In genomic region chr22:50621491-50621880, GRCh38 we compare ENCODE assay signal across 8 cellular contexts. TPM values are rescaled to one million over a fixed set of nuclear protein-coding genes. Genes with fewer than 3 reads are reported as not detected.
DNase-seq lines count a peak whose midpoint lies in the region; ATAC-seq and TF ChIP-seq lines count a peak whose summit lies in the region.

No MANE protein-coding gene starts in this region.

- CTCF ChIA-PET in activated CD4-positive, alpha-beta T cell treated with anti-CD3 and anti-CD28 coated beads for 36 hours (lab: Charles Lee) = interaction anchor here (0.6 to 2.3 kb wide), 27 partner anchors 9 to 377 kb away, joined by 3 to 27 read pairs (median 4); partner anchors contain the start of genes LMF2, SCO2 and SYCE3
- CTCF ChIA-PET in WTC11 (lab: Charles Lee) = interaction anchor here (0.7 to 2.9 kb wide), 19 partner anchors 9 to 154 kb away, joined by 3 to 33 read pairs (median 7); partner anchors contain the start of genes SCO2, SHANK3 and SYCE3

- H3K4me1 ChIP-seq in HUES64 (ENCODE audit: insufficient read depth, low read length) (peaks cover 4% of the 10 kb centered on the region), esophagus (ENCODE audit: control insufficient read depth in 2 of 2, insufficient read depth in 2 of 2, low read length in 1 of 2) (peaks cover 0 to 18% of the 10 kb centered on the region in 2 donors), spleen (peaks cover 21 to 54% (median 39%) of the 10 kb centered on the region in 6 donors)

- TF ChIP-seq CTCF in WTC11 (IDR thresholded peaks at IDR 0.05) = no peak
- TF ChIP-seq CTCF in spleen (IDR thresholded peaks at IDR 0.05 in 8 of 11, conservative IDR thresholded peaks at IDR 0.05 in 3 of 11) = no peak

- no peak overlapping the region for H3K27ac ChIP-seq in HUES64 (ENCODE audit: low read depth, low read length)
- H3K27ac ChIP-seq in esophagus (ENCODE audit: low read depth in 2 of 2, low read length in 1 of 2) = peak overlapping the region; percentile 91 to 94
- peak overlapping the region; percentile 70 to 93 (median 88) for H3K27ac ChIP-seq in spleen

- peak; percentile 75 for ATAC-seq in activated CD4-positive, alpha-beta T cell treated with anti-CD3 and anti-CD28 coated beads for 36 hours
- no peak for ATAC-seq in WTC11

- peaks cover 2% of the 10 kb centered on the region for H3K36me3 Mint-ChIP-seq in activated CD4-positive, alpha-beta T cell treated with anti-CD3 and anti-CD28 coated beads for 36 hours (ENCODE audit: low read depth)
- H3K36me3 Mint-ChIP-seq in WTC11 = no peaks in the 10 kb centered on the region

- peak overlapping the region; percentile 97 for H3K27ac Mint-ChIP-seq in activated CD4-positive, alpha-beta T cell treated with anti-CD3 and anti-CD28 coated beads for 36 hours
- H3K27ac Mint-ChIP-seq in WTC11 = no peak overlapping the region

- peaks cover 41% of the 10 kb centered on the region for H3K4me1 Mint-ChIP-seq in activated CD4-positive, alpha-beta T cell treated with anti-CD3 and anti-CD28 coated beads for 36 hours
- H3K4me1 Mint-ChIP-seq in WTC11 = peaks cover 24% of the 10 kb centered on the region

- DNase-seq in activated CD4-positive, alpha-beta T cell treated with anti-CD3 and anti-CD28 coated beads for 36 hours = peak; percentile 76
- no peak for DNase-seq in activated CD4-positive, alpha-beta T cell treated with anti-CD3 and anti-CD28 coated beads for 1 hour
- DNase-seq in WTC11 (ENCODE audit: low spot score) (no peak), spleen (peak; percentile 85), NCI-H2227 (lab: John Stamatoyannopoulos, UW; ENCODE audit: unreplicated experiment) (no peak), NCI-H187 (lab: John Stamatoyannopoulos, UW) (no peak)

- H3K36me3 ChIP-seq in HUES64 (ENCODE audit: insufficient read depth, low read length) (no peaks in the 10 kb centered on the region), esophagus (ENCODE audit: control insufficient read depth in 2 of 2, insufficient read depth in 2 of 2, low read length in 1 of 2) (peaks cover 0 to 14% of the 10 kb centered on the region in 2 donors), spleen (peaks cover 0 to 23% (median 15%) of the 10 kb centered on the region in 6 donors)

- no peaks in the 10 kb centered on the region for H3K9me3 Mint-ChIP-seq in activated CD4-positive, alpha-beta T cell treated with anti-CD3 and anti-CD28 coated beads for 36 hours (ENCODE audit: low read depth)
- no peaks in the 10 kb centered on the region for H3K9me3 Mint-ChIP-seq in WTC11

- H3K27me3 Mint-ChIP-seq in activated CD4-positive, alpha-beta T cell treated with anti-CD3 and anti-CD28 coated beads for 36 hours = no peaks in the 10 kb centered on the region
- peaks cover 16% of the 10 kb centered on the region; the same call in 1 of the 2 replicates for H3K27me3 Mint-ChIP-seq in WTC11 (ENCODE audit: low read depth)

- TF ChIP-seq POLR2A in spleen (IDR thresholded peaks at IDR 0.05) = peak in 1 of 3 donors; percentile 24

- WGBS in HUES64 = 40% methylated on average over 6 of the region's 6 CpGs
- 8 to 11% methylated on average over 6 of the region's 6 CpGs for WGBS in esophagus, 2 donors
- 3 to 18% (median 6%) methylated on average over 5 to 6 of the region's 6 CpGs for WGBS in spleen, 5 donors

- intact Hi-C loops in activated CD4-positive, alpha-beta T cell treated with anti-CD3 and anti-CD28 coated beads for 36 hours (cut with DNase I, micrococcal nuclease) = loop anchor here (1.0 to 5.0 kb wide), 17 partner anchors 38 to 768 kb away; partner anchors contain the start of genes KLHDC7B (in 1 of the 2), MAPK11 (in 1 of the 2), PIM3 (in 1 of the 2) and PPP6R2 (in 1 of the 2)
- intact Hi-C loops in spleen (cut with DNase I; ENCODE audit: low total_unique reads) = no loop called here

- H3K9ac ChIP-seq in HUES64 (ENCODE audit: low read depth, low read length) = no peak overlapping the region

- H3K4me3 Mint-ChIP-seq in activated CD4-positive, alpha-beta T cell treated with anti-CD3 and anti-CD28 coated beads for 36 hours = peak overlapping the region; percentile 80
- H3K4me3 Mint-ChIP-seq in WTC11 = peak overlapping the region; percentile 59

- H3K4me3 ChIP-seq in HUES64 (ENCODE audit: low read length) = 0 out of 2 replicates have a peak overlapping the region, but pooled peaks have one; percentile 11
- peak overlapping the region in 1 of 2 donors; percentile 38 for H3K4me3 ChIP-seq in esophagus (ENCODE audit: low read depth in 1 of 2, low read length in 2 of 2)
- peak overlapping the region; percentile 18 to 70 (median 38) for H3K4me3 ChIP-seq in spleen

- H3K9me3 ChIP-seq in HUES64 (ENCODE audit: insufficient read depth, low read depth, low read length) (no peaks in the 10 kb centered on the region), esophagus (ENCODE audit: control insufficient read depth in 2 of 2, insufficient read depth in 1 of 2, low read depth in 1 of 2, low read length in 1 of 2) (no peaks in the 10 kb centered on the region), spleen (no peaks in the 10 kb centered on the region)

- peaks cover 4% of the 10 kb centered on the region; the same call in 1 of the 2 replicates for H3K27me3 ChIP-seq in HUES64 (ENCODE audit: insufficient read depth, low read length)
- H3K27me3 ChIP-seq in esophagus (ENCODE audit: control insufficient read depth in 1 of 2, insufficient read depth in 2 of 2, low read length in 2 of 2) = no peaks in the 10 kb centered on the region
- no peaks in the 10 kb centered on the region for H3K27me3 ChIP-seq in spleen (replicated peaks in 1 of 7)

- POLR2A ChIA-PET in activated CD4-positive, alpha-beta T cell treated with anti-CD3 and anti-CD28 coated beads for 36 hours (lab: Charles Lee) = interaction anchor here (0.6 to 1.9 kb wide), 13 partner anchors 20 to 650 kb away, joined by 3 to 22 read pairs (median 4); partner anchors contain the start of genes CHKB and SCO2
- POLR2A ChIA-PET in WTC11 (lab: Charles Lee) = no interaction called here

TF ChIP-seq in WTC11, 78 proteins besides CTCF, POLR2A, EP300 and RAD21 (continues in another document):
- TF ChIP-seq PRDM15 (CRISPR knock-in tag; IDR thresholded peaks at IDR 0.05) (no peak), TEAD4 (CRISPR knock-in tag; IDR thresholded peaks at IDR 0.05) (no peak)

RNA-seq across cellular contexts. Expression of gene ARSA, which starts 6.5 kb away (rescaled TPM):
- total RNA-seq in activated CD4-positive, alpha-beta T cell treated with anti-CD3 and anti-CD28 coated beads for 36 hours = 10 to 100 TPM; 14.9 to 15.4 TPM
- 7.8 TPM for polyA plus RNA-seq in HUES64 (2013, experiment 1 of 2)
- 10.2 TPM for polyA plus RNA-seq in HUES64 (2013, experiment 2 of 2)
- total RNA-seq in WTC11 (2021) (17.7 to 18.8 TPM (median 17.8 TPM) in 3 replicates), spleen (10 to 100 TPM; 51.0 to 80.2 (median 58.7) TPM)
- polyA plus RNA-seq in esophagus (10 to 100 TPM; 25.8 to 52.1 TPM), spleen (100 to 1,000 TPM in 1 of 3 donors, 10 to 100 TPM in 2; 26.0 to 108 (median 86.7) TPM)

RNA-seq across cellular contexts. Expression of gene MAPK8IP2, which starts 20.9 kb away (rescaled TPM):
- under 1 TPM; 0.14 TPM for total RNA-seq in activated CD4-positive, alpha-beta T cell treated with anti-CD3 and anti-CD28 coated beads for 36 hours
- polyA plus RNA-seq in HUES64 (2013, experiment 1 of 2) = 2.6 TPM
- 1.8 TPM for polyA plus RNA-seq in HUES64 (2013, experiment 2 of 2)
- total RNA-seq in WTC11 (2021) (1.8 to 4.9 TPM (median 1.9 TPM) in 3 replicates), spleen (1 to 10 TPM in 3 of 7 donors, under 1 TPM in 4; 0.64 to 2.7 (median 0.79) TPM)
- polyA plus RNA-seq in esophagus (under 1 TPM; 0.55 to 0.61 TPM), spleen (under 1 TPM; 0.22 to 0.99 (median 0.29) TPM)

RNA-seq across cellular contexts. Expression of gene CHKB, which starts 38.8 kb away (rescaled TPM):
- total RNA-seq in activated CD4-positive, alpha-beta T cell treated with anti-CD3 and anti-CD28 coated beads for 36 hours = 10 to 100 TPM; 68.2 to 79.7 TPM
- 35.6 TPM for polyA plus RNA-seq in HUES64 (2013, experiment 1 of 2)
- 32.7 TPM for polyA plus RNA-seq in HUES64 (2013, experiment 2 of 2)
- total RNA-seq in WTC11 (2021) (75.4 to 80.0 TPM (median 76.1 TPM) in 3 replicates), spleen (100 to 1,000 TPM in 5 of 7 donors, 10 to 100 TPM in 2; 94.4 to 142 (median 111) TPM)
- polyA plus RNA-seq in esophagus (100 to 1,000 TPM in 1 of 2 donors, 10 to 100 TPM in 1; 50.1 to 110 TPM), spleen (100 to 1,000 TPM; 161 to 502 (median 339) TPM)

RNA-seq across cellular contexts. Expression of gene CPT1B, which starts 43.3 kb away (rescaled TPM):
- 10 to 100 TPM; 42.5 to 51.4 TPM for total RNA-seq in activated CD4-positive, alpha-beta T cell treated with anti-CD3 and anti-CD28 coated beads for 36 hours
- polyA plus RNA-seq in HUES64 (2013, experiment 1 of 2) = 22.8 TPM
- 17.6 TPM for polyA plus RNA-seq in HUES64 (2013, experiment 2 of 2)
- total RNA-seq in WTC11 (2021) = 33.7 to 47.8 TPM (median 47.4 TPM) in 3 replicates
- 10 to 100 TPM in 1 of 2 donors, 1 to 10 TPM in 1; 9.4 to 55.5 TPM for polyA plus RNA-seq in esophagus
- total RNA-seq in spleen = 10 to 100 TPM; 25.0 to 46.4 (median 31.5) TPM
- polyA plus RNA-seq in spleen = 10 to 100 TPM; 23.6 to 55.3 (median 37.0) TPM

RNA-seq across cellular contexts. Expression of gene SHANK3, which starts 51.1 kb away (rescaled TPM):
- under 1 TPM; 0.14 to 0.16 TPM for total RNA-seq in activated CD4-positive, alpha-beta T cell treated with anti-CD3 and anti-CD28 coated beads for 36 hours
- polyA plus RNA-seq in HUES64 (2013, experiment 1 of 2) = 4.0 TPM
- 5.1 TPM for polyA plus RNA-seq in HUES64 (2013, experiment 2 of 2)
- 9.6 to 10.5 TPM (median 9.7 TPM) in 3 replicates for total RNA-seq in WTC11 (2021)
- 1 to 10 TPM; 4.1 to 9.0 TPM for polyA plus RNA-seq in esophagus
- 100 to 1,000 TPM in 3 of 7 donors, 10 to 100 TPM in 4; 55.5 to 264 (median 89.1) TPM for total RNA-seq in spleen
- polyA plus RNA-seq in spleen = 100 to 1,000 TPM in 1 of 3 donors, 10 to 100 TPM in 1, 1 to 10 TPM in 1; 9.9 to 112 (median 31.8) TPM

Comparison
In these comparisons a context has a peak if more than half of its experiments do, and no peak if none do; other contexts are left out.
1. DNase-seq: peak in activated CD4-positive, alpha-beta T cell treated with anti-CD3 and anti-CD28 coated beads for 36 hours (single experiment) and spleen (single experiment); none in activated CD4-positive, alpha-beta T cell treated with anti-CD3 and anti-CD28 coated beads for 1 hour (single experiment), WTC11 (single experiment), NCI-H2227 (single experiment) and NCI-H187 (0 of 2).